Comparison of ENCODE assay signal across 1 cellular context in genomic region chr15:74889882-74890768, GRCh38.
TF ChIP-seq lines count a peak whose summit lies in the region.

A gene with protein sequence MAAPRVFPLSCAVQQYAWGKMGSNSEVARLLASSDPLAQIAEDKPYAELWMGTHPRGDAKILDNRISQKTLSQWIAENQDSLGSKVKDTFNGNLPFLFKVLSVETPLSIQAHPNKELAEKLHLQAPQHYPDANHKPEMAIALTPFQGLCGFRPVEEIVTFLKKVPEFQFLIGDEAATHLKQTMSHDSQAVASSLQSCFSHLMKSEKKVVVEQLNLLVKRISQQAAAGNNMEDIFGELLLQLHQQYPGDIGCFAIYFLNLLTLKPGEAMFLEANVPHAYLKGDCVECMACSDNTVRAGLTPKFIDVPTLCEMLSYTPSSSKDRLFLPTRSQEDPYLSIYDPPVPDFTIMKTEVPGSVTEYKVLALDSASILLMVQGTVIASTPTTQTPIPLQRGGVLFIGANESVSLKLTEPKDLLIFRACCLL (plus strand): TSS chr15:74890042. CDS start chr15:74890074, 32 bp downstream.

TF ChIP-seq in HepG2, 621 proteins besides CTCF, POLR2A, EP300 and RAD21 (continued from another document and continues in another):
- peak; percentile 88 for TF ChIP-seq NRL (CRISPR knock-in tag; IDR thresholded peaks at IDR 0.05; ENCODE audit: borderline replicate concordance)
- no peak; the same call in 1 of the 2 replicates for TF ChIP-seq CBFB (CRISPR knock-in tag; IDR thresholded peaks at IDR 0.05)
- TF ChIP-seq ZNF883 (CRISPR knock-in tag; IDR thresholded peaks at IDR 0.05; ENCODE audit: not compliant biosample characterization) = no peak
- no peak for TF ChIP-seq TFE3 (CRISPR knock-in tag; IDR thresholded peaks at IDR 0.05)
- TF ChIP-seq RXRB (CRISPR knock-in tag; IDR thresholded peaks at IDR 0.05; ENCODE audit: borderline replicate concordance) = peak; percentile 42; the same call in 1 of the 2 replicates
- TF ChIP-seq GATAD1 (CRISPR knock-in tag; IDR thresholded peaks at IDR 0.05) = peak; percentile 84
- no peak for TF ChIP-seq ZSCAN30 (CRISPR knock-in tag; IDR thresholded peaks at IDR 0.05)
- TF ChIP-seq UBTF (CRISPR knock-in tag; IDR thresholded peaks at IDR 0.05) = peak; percentile 66
- no peak for TF ChIP-seq LCORL (IDR thresholded peaks at IDR 0.05)
- TF ChIP-seq LCORL (CRISPR knock-in tag; IDR thresholded peaks at IDR 0.05) = peak; percentile 6; the same call in 1 of the 2 replicates
- TF ChIP-seq CHD4 (IDR thresholded peaks at IDR 0.05; ENCODE audit: borderline replicate concordance, low read length) = no peak
- no peak for TF ChIP-seq ZNF652 (CRISPR knock-in tag; IDR thresholded peaks at IDR 0.05; ENCODE audit: borderline replicate concordance, low read depth)
- TF ChIP-seq ZBTB34 (CRISPR knock-in tag; IDR thresholded peaks at IDR 0.05) = no peak
- peak; percentile 49; the same call in 1 of the 2 replicates for TF ChIP-seq MLX (CRISPR knock-in tag; IDR thresholded peaks at IDR 0.05)
- peak; percentile 78; the same call in 1 of the 2 replicates for TF ChIP-seq ZZZ3 (CRISPR knock-in tag; IDR thresholded peaks at IDR 0.05; ENCODE audit: borderline replicate concordance)
- TF ChIP-seq, protein P1, sequence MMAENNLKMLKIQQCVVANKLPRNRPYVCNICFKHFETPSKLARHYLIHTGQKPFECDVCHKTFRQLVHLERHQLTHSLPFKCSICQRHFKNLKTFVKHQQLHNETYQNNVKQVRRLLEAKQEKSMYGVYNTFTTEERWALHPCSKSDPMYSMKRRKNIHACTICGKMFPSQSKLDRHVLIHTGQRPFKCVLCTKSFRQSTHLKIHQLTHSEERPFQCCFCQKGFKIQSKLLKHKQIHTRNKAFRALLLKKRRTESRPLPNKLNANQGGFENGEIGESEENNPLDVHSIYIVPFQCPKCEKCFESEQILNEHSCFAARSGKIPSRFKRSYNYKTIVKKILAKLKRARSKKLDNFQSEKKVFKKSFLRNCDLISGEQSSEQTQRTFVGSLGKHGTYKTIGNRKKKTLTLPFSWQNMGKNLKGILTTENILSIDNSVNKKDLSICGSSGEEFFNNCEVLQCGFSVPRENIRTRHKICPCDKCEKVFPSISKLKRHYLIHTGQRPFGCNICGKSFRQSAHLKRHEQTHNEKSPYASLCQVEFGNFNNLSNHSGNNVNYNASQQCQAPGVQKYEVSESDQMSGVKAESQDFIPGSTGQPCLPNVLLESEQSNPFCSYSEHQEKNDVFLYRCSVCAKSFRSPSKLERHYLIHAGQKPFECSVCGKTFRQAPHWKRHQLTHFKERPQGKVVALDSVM (CRISPR knock-in tag; IDR thresholded peaks at IDR 0.05) = no peak; the same call in 1 of the 2 replicates
- TF ChIP-seq RBM39 (IDR thresholded peaks at IDR 0.05; ENCODE audit: low read depth, low read length, poor library complexity, severe bottlenecking) = peak; percentile 87
- TF ChIP-seq SALL2 (CRISPR knock-in tag; IDR thresholded peaks at IDR 0.05) = peak; percentile 71; the same call in 1 of the 2 replicates
- TF ChIP-seq BRD4 (CRISPR knock-in tag; IDR thresholded peaks at IDR 0.05) = peak; percentile 79
- no peak for TF ChIP-seq ZNF800 (CRISPR knock-in tag; IDR thresholded peaks at IDR 0.05)
- no peak for TF ChIP-seq ZMYM4 (CRISPR knock-in tag; IDR thresholded peaks at IDR 0.05)
- TF ChIP-seq, protein P2, sequence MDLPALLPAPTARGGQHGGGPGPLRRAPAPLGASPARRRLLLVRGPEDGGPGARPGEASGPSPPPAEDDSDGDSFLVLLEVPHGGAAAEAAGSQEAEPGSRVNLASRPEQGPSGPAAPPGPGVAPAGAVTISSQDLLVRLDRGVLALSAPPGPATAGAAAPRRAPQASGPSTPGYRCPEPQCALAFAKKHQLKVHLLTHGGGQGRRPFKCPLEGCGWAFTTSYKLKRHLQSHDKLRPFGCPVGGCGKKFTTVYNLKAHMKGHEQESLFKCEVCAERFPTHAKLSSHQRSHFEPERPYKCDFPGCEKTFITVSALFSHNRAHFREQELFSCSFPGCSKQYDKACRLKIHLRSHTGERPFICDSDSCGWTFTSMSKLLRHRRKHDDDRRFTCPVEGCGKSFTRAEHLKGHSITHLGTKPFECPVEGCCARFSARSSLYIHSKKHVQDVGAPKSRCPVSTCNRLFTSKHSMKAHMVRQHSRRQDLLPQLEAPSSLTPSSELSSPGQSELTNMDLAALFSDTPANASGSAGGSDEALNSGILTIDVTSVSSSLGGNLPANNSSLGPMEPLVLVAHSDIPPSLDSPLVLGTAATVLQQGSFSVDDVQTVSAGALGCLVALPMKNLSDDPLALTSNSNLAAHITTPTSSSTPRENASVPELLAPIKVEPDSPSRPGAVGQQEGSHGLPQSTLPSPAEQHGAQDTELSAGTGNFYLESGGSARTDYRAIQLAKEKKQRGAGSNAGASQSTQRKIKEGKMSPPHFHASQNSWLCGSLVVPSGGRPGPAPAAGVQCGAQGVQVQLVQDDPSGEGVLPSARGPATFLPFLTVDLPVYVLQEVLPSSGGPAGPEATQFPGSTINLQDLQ (CRISPR knock-in tag; IDR thresholded peaks at IDR 0.05) = no peak
- 0 out of 2 replicates have a peak, but pooled peaks have one; percentile 68 for TF ChIP-seq ZBTB7A (CRISPR knock-in tag; IDR thresholded peaks at IDR 0.05)
- 0 out of 2 replicates have a peak, but pooled peaks have one; percentile 68 for TF ChIP-seq ZNF547 (CRISPR knock-in tag; IDR thresholded peaks at IDR 0.05)
- TF ChIP-seq ZNF414 (CRISPR knock-in tag; IDR thresholded peaks at IDR 0.05) = no peak
- TF ChIP-seq MIXL1 (CRISPR knock-in tag; IDR thresholded peaks at IDR 0.05) = 0 out of 2 replicates have a peak, but pooled peaks have one; percentile 14
- TF ChIP-seq ZNF605 (CRISPR knock-in tag; IDR thresholded peaks at IDR 0.05) = 0 out of 2 replicates have a peak, but pooled peaks have one; percentile 28
- TF ChIP-seq, protein P3, sequence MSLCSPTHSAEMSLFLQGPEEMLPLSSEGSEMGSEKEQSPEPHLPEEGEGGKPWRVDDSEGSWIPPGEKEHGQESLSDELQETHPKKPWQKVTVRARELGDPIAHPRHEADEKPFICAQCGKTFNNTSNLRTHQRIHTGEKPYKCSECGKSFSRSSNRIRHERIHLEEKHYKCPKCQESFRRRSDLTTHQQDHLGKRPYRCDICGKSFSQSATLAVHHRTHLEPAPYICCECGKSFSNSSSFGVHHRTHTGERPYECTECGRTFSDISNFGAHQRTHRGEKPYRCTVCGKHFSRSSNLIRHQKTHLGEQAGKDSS (CRISPR knock-in tag; IDR thresholded peaks at IDR 0.05; ENCODE audit: borderline replicate concordance, low read depth) = peak; percentile 48; the same call in 1 of the 2 replicates
- no peak; the same call in none of the 2 replicates for TF ChIP-seq FOXC1 (CRISPR knock-in tag; IDR thresholded peaks at IDR 0.05; ENCODE audit: borderline replicate concordance)
- no peak for TF ChIP-seq EHMT2 (IDR thresholded peaks at IDR 0.05; ENCODE audit: borderline replicate concordance, low read depth, low read length)
- TF ChIP-seq, protein P4, sequence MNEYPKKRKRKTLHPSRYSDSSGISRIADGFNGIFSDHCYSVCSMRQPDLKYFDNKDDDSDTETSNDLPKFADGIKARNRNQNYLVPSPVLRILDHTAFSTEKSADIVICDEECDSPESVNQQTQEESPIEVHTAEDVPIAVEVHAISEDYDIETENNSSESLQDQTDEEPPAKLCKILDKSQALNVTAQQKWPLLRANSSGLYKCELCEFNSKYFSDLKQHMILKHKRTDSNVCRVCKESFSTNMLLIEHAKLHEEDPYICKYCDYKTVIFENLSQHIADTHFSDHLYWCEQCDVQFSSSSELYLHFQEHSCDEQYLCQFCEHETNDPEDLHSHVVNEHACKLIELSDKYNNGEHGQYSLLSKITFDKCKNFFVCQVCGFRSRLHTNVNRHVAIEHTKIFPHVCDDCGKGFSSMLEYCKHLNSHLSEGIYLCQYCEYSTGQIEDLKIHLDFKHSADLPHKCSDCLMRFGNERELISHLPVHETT (CRISPR knock-in tag; conservative IDR thresholded peaks at IDR 0.05) = peak; percentile 69
- no peak for TF ChIP-seq PHF5A (CRISPR knock-in tag; IDR thresholded peaks at IDR 0.05; ENCODE audit: low read depth, unreplicated experiment)
- TF ChIP-seq ZSCAN25 (CRISPR knock-in tag; IDR thresholded peaks at IDR 0.05) = no peak; the same call in 1 of the 2 replicates
- peak; percentile 75; the same call in 1 of the 2 replicates for TF ChIP-seq ZSCAN21 (CRISPR knock-in tag; IDR thresholded peaks at IDR 0.05; ENCODE audit: borderline replicate concordance)
- peak; percentile 70 for TF ChIP-seq AGO1 (IDR thresholded peaks at IDR 0.05; ENCODE audit: low read depth, low read length, poor library complexity, severe bottlenecking)
